Comparison of ENCODE assay signal across 12 cellular contexts in genomic region chr3:48042071-48042760, GRCh38. TPM values are rescaled to one million over a fixed set of nuclear protein-coding genes. Genes with fewer than 3 reads are reported as not detected.
DNase-seq lines count a peak whose midpoint lies in the region; ATAC-seq, FAIRE-seq and TF ChIP-seq lines count a peak whose summit lies in the region.
"Had no signal": no experiment of that assay in that cellular context is flagged by ENCODE, and none has a peak within 500 bp of the region (broad histone marks: within the 10 kb centered on the region; RNA-seq: fewer than 3 reads in every experiment).

No MANE protein-coding gene starts in this region.

- peaks cover 6% of the 10 kb centered on the region for H3K79me1 ChIP-seq in mesendoderm (ENCODE audit: low read length)

- no peak for ATAC-seq in GM21529 (IDR thresholded peaks at IDR 0.05; ENCODE audit: unreplicated experiment)
- ATAC-seq: left lung had no signal

- no peak overlapping the region for H3K4ac ChIP-seq in mesendoderm (ENCODE audit: low read depth, low read length)

- WGBS in mesendoderm (ENCODE audit: extremely low coverage, insufficient coverage, low lambda C conversion rate), result no CpG with 5 or more reads among the region's 3 CpGs

- no peak overlapping the region for H4K5ac ChIP-seq in mesendoderm (ENCODE audit: low read length)

- DNase-seq in EL (peak; percentile 35), GM12892 (ENCODE audit: insufficient read length) (no peak), amniotic epithelial cell (ENCODE audit: low read depth) (peak; percentile 28), mesendoderm (peak; percentile 65), NCI-H1092 (lab: John Stamatoyannopoulos, UW) (no peak), NCI-H748 treated with DMSO at 0.1 percent for 48 hours (lab: John Stamatoyannopoulos, UW) (no peak)
- DNase-seq: GDM1, left lung, NCI-H774, Right ventricle myocardium superior, small intestine had no signal

- no peak overlapping the region for H3K18ac ChIP-seq in mesendoderm (ENCODE audit: low read length)

- H3K23ac ChIP-seq in mesendoderm (ENCODE audit: low read length), result no peak overlapping the region

- H3K56ac ChIP-seq in mesendoderm (ENCODE audit: low read length), result no peak overlapping the region

- no peak overlapping the region for H3K9ac ChIP-seq in mesendoderm (ENCODE audit: low read length)

- no peak overlapping the region for H3K4me3 ChIP-seq in mesendoderm (ENCODE audit: low read length)
- H3K4me3 ChIP-seq: left lung had no signal

- H3K27me3 ChIP-seq in mesendoderm (ENCODE audit: insufficient read depth, low read length, poor library complexity), result no peaks in the 10 kb centered on the region
- H3K27me3 ChIP-seq: left lung had no signal

- FAIRE-seq in GM12892 (lab: Jason Lieb, UNC), result peak; percentile 54
- FAIRE-seq: small intestine had no signal

- H4K8ac ChIP-seq in mesendoderm (ENCODE audit: low read depth, low read length), result no peak overlapping the region

- no peak overlapping the region for H2AK5ac ChIP-seq in mesendoderm (ENCODE audit: low read length)

- H3K27ac ChIP-seq in mesendoderm (ENCODE audit: low read depth, low read length), result no peak overlapping the region
- H3K27ac ChIP-seq: left lung had no signal

- H2BK5ac ChIP-seq in mesendoderm (ENCODE audit: low read length), result no peak overlapping the region

- H2BK15ac ChIP-seq in mesendoderm (replicated peaks; ENCODE audit: low read depth), result no peak overlapping the region

- TF ChIP-seq POLR2A in GM12892 (IDR thresholded peaks at IDR 0.05; ENCODE audit: low read depth, low read length), result no peak

- no peaks in the 10 kb centered on the region for H3K36me3 ChIP-seq in mesendoderm (ENCODE audit: control insufficient read depth, insufficient read depth, low read length)
- H3K36me3 ChIP-seq: left lung had no signal

- no peak overlapping the region for H3K4me2 ChIP-seq in mesendoderm (ENCODE audit: low read length)

- H3K79me2 ChIP-seq in mesendoderm (ENCODE audit: control insufficient read depth, insufficient read depth, low read length), result peaks cover 30% of the 10 kb centered on the region

- H2BK120ac ChIP-seq in mesendoderm (ENCODE audit: low read depth, low read length), result no peak overlapping the region

- H3K4me1 ChIP-seq in mesendoderm (ENCODE audit: control insufficient read depth, low read depth, low read length), result peaks cover 2% of the 10 kb centered on the region

RNA-seq across cellular contexts. Expression of gene MAP4, which starts 26.0 kb away (rescaled TPM):
- 71.4 TPM for polyA plus RNA-seq in GM12892 (2012; ENCODE audit: missing spikeins)
- polyA plus RNA-seq in mesendoderm (2013, experiment 1 of 2), result 132 TPM
- polyA plus RNA-seq in mesendoderm (2013, experiment 2 of 2), result 135 TPM

Comparison
In these comparisons a context has a peak if more than half of its experiments do, and no peak if none do; other contexts are left out.
1. DNase-seq: peak in EL (single experiment), amniotic epithelial cell (single experiment) and mesendoderm (single experiment); none in GM12892 (single experiment), NCI-H1092 (single experiment) and NCI-H748 treated with DMSO at 0.1 percent for 48 hours (single experiment).